ENCODE assay signal across 20 cellular contexts in genomic region chr6:37761872-37762271, GRCh38.
"Had no signal": no experiment of that assay in that cellular context is flagged by ENCODE, and none has a peak within 500 bp of the region (broad histone marks: within the 10 kb centered on the region; RNA-seq: fewer than 3 reads in every experiment).

No MANE protein-coding gene starts in this region.

- H3K4me1 Mint-ChIP-seq: activated naive CD8-positive, alpha-beta T cell treated with anti-CD3 and anti-CD28 coated beads for 36 hours had no signal

- DNase-seq: activated CD4-positive, alpha-beta memory T cell treated with anti-CD3 and anti-CD28 coated beads for 36 hours; activated CD4-positive, alpha-beta T cell treated with anti-CD3 and anti-CD28 coated beads for 36 hours; activated gamma-delta T cell treated with Interleukin-2 at 50 U/mL for 16 hours; activated naive CD8-positive, alpha-beta T cell treated with anti-CD3 and anti-CD28 coated beads for 36 hours; activated T-cell treated with anti-CD3 and anti-CD28 coated beads for 4 hours; amniotic stem cell; effector memory CD4-positive, alpha-beta T cell; naive thymus-derived CD4-positive, alpha-beta T cell; right cardiac atrium; stimulated activated CD4-positive, alpha-beta T cell treated with anti-CD3 and anti-CD28 coated beads, Interleukin-4, amount 100 ng/mL, for 1 hour; SW 1271 had no signal

- H3K36me3 Mint-ChIP-seq: activated CD4-positive, alpha-beta memory T cell treated with anti-CD3 and anti-CD28 coated beads for 36 hours; activated naive CD8-positive, alpha-beta T cell treated with anti-CD3 and anti-CD28 coated beads for 36 hours; naive thymus-derived CD4-positive, alpha-beta T cell; neural progenitor cell; WTC11 had no signal

- H3K4me3 ChIP-seq: esophagus muscularis mucosa, gastroesophageal sphincter, neural progenitor cell, prostate gland, smooth muscle cell had no signal

- ATAC-seq: activated CD4-positive, alpha-beta T cell treated with anti-CD3 and anti-CD28 coated beads for 36 hours; gastroesophageal sphincter; naive thymus-derived CD4-positive, alpha-beta T cell; right cardiac atrium; WTC11 had no signal

- H3K9ac ChIP-seq: neural progenitor cell had no signal

- H3K4me3 Mint-ChIP-seq: activated CD4-positive, alpha-beta memory T cell treated with anti-CD3 and anti-CD28 coated beads for 36 hours; activated CD4-positive, alpha-beta T cell treated with anti-CD3 and anti-CD28 coated beads for 36 hours; activated naive CD8-positive, alpha-beta T cell treated with anti-CD3 and anti-CD28 coated beads for 36 hours; activated T-helper 1 cell treated with anti-CD3 and anti-CD28 coated beads, Interleukin-12 subunit alpha, Interleukin-12 subunit beta, Interleukin-2, Interleukin-4 antibody, amounts not matched to agents 30 ng/mL and 10 ng/mL and 1 ng/mL, durations not matched to agents 14 hours and 24 hours and 36 hours; dendritic cell treated with granulocyte-macrophage colony-stimulating factor and Interleukin-4, amounts not matched to agents 40 ng/mL and 50 ng/mL, for 4 days; naive thymus-derived CD4-positive, alpha-beta T cell; neural progenitor cell; T-helper 2 cell treated with Interferon-gamma antibody and Interleukin-4, amounts not matched to agents 5 μg/mL and 100 μg/mL, for 36 hours; WTC11 had no signal

- H3K9me3 ChIP-seq: esophagus muscularis mucosa, gastroesophageal sphincter, prostate gland had no signal

- H3K27ac ChIP-seq: esophagus muscularis mucosa, gastroesophageal sphincter, neural progenitor cell, prostate gland had no signal

- H3K36me3 ChIP-seq: esophagus muscularis mucosa, gastroesophageal sphincter, neural progenitor cell, prostate gland had no signal

- H3K9me3 Mint-ChIP-seq: activated CD4-positive, alpha-beta memory T cell treated with anti-CD3 and anti-CD28 coated beads for 36 hours; activated naive CD8-positive, alpha-beta T cell treated with anti-CD3 and anti-CD28 coated beads for 36 hours; activated T-helper 1 cell treated with anti-CD3 and anti-CD28 coated beads, Interleukin-12 subunit alpha, Interleukin-12 subunit beta, Interleukin-2, Interleukin-4 antibody, amounts not matched to agents 30 ng/mL and 10 ng/mL and 1 ng/mL, durations not matched to agents 14 hours and 24 hours and 36 hours; dendritic cell treated with granulocyte-macrophage colony-stimulating factor and Interleukin-4, amounts not matched to agents 40 ng/mL and 50 ng/mL, for 4 days; naive thymus-derived CD4-positive, alpha-beta T cell; neural progenitor cell; T-helper 2 cell treated with Interferon-gamma antibody and Interleukin-4, amounts not matched to agents 5 μg/mL and 100 μg/mL, for 36 hours; WTC11 had no signal

- H3K27ac Mint-ChIP-seq: activated CD4-positive, alpha-beta memory T cell treated with anti-CD3 and anti-CD28 coated beads for 36 hours; activated CD4-positive, alpha-beta T cell treated with anti-CD3 and anti-CD28 coated beads for 36 hours; activated naive CD8-positive, alpha-beta T cell treated with anti-CD3 and anti-CD28 coated beads for 36 hours; activated T-helper 1 cell treated with anti-CD3 and anti-CD28 coated beads, Interleukin-12 subunit alpha, Interleukin-12 subunit beta, Interleukin-2, Interleukin-4 antibody, amounts not matched to agents 30 ng/mL and 10 ng/mL and 1 ng/mL, durations not matched to agents 14 hours and 24 hours and 36 hours; dendritic cell treated with granulocyte-macrophage colony-stimulating factor and Interleukin-4, amounts not matched to agents 40 ng/mL and 50 ng/mL, for 4 days; naive thymus-derived CD4-positive, alpha-beta T cell; T-helper 2 cell treated with Interferon-gamma antibody and Interleukin-4, amounts not matched to agents 5 μg/mL and 100 μg/mL, for 36 hours; WTC11 had no signal

- H3K27me3 Mint-ChIP-seq: activated naive CD8-positive, alpha-beta T cell treated with anti-CD3 and anti-CD28 coated beads for 36 hours had no signal

- H3K4me1 ChIP-seq: esophagus muscularis mucosa, gastroesophageal sphincter, prostate gland had no signal
